Comparison of ENCODE assay signal across 1 cellular context in the genomic region with DNA sequence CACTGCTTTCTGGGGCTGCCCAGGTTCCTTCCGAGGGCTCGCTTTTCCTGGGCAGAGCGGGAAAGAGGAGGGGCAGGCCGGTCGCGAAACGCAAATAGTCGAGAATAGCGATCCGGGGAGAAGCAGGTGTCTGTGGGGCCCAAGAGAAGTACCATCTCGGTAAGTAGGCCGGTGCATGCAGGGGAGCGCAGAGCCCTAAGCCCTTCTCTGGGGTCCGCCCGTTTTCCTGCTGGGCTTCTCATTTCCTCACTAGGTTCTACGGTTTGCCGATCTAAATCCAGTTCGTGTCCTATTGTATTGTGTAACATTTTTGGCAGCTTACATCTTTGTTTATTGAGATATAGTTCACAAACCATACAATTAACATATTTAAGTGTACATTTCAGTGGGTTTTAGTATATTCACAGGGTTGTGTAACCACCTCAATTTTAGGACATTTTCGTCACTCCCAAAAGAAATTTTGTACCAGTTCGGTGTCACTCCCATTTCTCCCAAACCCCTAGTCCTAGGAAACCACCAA.
TF ChIP-seq lines count a peak whose summit lies in the region.

No MANE protein-coding gene starts in this region.

TF ChIP-seq in K562, 482 proteins besides CTCF, POLR2A, EP300 and RAD21:
- TF ChIP-seq, protein P1, sequence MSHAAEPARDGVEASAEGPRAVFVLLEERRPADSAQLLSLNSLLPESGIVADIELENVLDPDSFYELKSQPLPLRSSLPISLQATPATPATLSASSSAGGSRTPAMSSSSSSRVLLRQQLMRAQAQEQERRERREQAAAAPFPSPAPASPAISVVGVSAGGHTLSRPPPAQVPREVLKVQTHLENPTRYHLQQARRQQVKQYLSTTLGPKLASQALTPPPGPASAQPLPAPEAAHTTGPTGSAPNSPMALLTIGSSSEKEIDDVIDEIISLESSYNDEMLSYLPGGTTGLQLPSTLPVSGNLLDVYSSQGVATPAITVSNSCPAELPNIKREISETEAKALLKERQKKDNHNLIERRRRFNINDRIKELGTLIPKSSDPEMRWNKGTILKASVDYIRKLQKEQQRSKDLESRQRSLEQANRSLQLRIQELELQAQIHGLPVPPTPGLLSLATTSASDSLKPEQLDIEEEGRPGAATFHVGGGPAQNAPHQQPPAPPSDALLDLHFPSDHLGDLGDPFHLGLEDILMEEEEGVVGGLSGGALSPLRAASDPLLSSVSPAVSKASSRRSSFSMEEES (CRISPR knock-in tag; IDR thresholded peaks at IDR 0.05) = no peak
- TF ChIP-seq, protein P2, sequence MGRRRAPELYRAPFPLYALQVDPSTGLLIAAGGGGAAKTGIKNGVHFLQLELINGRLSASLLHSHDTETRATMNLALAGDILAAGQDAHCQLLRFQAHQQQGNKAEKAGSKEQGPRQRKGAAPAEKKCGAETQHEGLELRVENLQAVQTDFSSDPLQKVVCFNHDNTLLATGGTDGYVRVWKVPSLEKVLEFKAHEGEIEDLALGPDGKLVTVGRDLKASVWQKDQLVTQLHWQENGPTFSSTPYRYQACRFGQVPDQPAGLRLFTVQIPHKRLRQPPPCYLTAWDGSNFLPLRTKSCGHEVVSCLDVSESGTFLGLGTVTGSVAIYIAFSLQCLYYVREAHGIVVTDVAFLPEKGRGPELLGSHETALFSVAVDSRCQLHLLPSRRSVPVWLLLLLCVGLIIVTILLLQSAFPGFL (CRISPR knock-in tag; IDR thresholded peaks at IDR 0.05) = 0 out of 2 replicates have a peak, but pooled peaks have one; percentile 9
- no peak for TF ChIP-seq CEBPG (CRISPR knock-in tag; IDR thresholded peaks at IDR 0.05)
- TF ChIP-seq CEBPG (tag; conservative IDR thresholded peaks at IDR 0.05 in 1 of 2, IDR thresholded peaks at IDR 0.05 in 1 of 2) = peak; percentile 71 to 85
- no peak for TF ChIP-seq SNRNP70 (optimal IDR thresholded peaks at IDR 0.05; ENCODE audit: low read depth, low read length)
- peak; percentile 4 for TF ChIP-seq TBP (optimal IDR thresholded peaks at IDR 0.05; ENCODE audit: low read depth, low read length)
- TF ChIP-seq KHSRP (IDR thresholded peaks at IDR 0.05) = no peak
- TF ChIP-seq NFRKB (IDR thresholded peaks at IDR 0.05; ENCODE audit: low read depth) = 0 out of 2 replicates have a peak, but pooled peaks have one; percentile 7
- peak; percentile 10; the same call in 1 of the 2 replicates for TF ChIP-seq SMARCE1 (IDR thresholded peaks at IDR 0.05)
- peak; percentile 88 for TF ChIP-seq CEBPB (tag; IDR thresholded peaks at IDR 0.05)
- TF ChIP-seq, protein P3, sequence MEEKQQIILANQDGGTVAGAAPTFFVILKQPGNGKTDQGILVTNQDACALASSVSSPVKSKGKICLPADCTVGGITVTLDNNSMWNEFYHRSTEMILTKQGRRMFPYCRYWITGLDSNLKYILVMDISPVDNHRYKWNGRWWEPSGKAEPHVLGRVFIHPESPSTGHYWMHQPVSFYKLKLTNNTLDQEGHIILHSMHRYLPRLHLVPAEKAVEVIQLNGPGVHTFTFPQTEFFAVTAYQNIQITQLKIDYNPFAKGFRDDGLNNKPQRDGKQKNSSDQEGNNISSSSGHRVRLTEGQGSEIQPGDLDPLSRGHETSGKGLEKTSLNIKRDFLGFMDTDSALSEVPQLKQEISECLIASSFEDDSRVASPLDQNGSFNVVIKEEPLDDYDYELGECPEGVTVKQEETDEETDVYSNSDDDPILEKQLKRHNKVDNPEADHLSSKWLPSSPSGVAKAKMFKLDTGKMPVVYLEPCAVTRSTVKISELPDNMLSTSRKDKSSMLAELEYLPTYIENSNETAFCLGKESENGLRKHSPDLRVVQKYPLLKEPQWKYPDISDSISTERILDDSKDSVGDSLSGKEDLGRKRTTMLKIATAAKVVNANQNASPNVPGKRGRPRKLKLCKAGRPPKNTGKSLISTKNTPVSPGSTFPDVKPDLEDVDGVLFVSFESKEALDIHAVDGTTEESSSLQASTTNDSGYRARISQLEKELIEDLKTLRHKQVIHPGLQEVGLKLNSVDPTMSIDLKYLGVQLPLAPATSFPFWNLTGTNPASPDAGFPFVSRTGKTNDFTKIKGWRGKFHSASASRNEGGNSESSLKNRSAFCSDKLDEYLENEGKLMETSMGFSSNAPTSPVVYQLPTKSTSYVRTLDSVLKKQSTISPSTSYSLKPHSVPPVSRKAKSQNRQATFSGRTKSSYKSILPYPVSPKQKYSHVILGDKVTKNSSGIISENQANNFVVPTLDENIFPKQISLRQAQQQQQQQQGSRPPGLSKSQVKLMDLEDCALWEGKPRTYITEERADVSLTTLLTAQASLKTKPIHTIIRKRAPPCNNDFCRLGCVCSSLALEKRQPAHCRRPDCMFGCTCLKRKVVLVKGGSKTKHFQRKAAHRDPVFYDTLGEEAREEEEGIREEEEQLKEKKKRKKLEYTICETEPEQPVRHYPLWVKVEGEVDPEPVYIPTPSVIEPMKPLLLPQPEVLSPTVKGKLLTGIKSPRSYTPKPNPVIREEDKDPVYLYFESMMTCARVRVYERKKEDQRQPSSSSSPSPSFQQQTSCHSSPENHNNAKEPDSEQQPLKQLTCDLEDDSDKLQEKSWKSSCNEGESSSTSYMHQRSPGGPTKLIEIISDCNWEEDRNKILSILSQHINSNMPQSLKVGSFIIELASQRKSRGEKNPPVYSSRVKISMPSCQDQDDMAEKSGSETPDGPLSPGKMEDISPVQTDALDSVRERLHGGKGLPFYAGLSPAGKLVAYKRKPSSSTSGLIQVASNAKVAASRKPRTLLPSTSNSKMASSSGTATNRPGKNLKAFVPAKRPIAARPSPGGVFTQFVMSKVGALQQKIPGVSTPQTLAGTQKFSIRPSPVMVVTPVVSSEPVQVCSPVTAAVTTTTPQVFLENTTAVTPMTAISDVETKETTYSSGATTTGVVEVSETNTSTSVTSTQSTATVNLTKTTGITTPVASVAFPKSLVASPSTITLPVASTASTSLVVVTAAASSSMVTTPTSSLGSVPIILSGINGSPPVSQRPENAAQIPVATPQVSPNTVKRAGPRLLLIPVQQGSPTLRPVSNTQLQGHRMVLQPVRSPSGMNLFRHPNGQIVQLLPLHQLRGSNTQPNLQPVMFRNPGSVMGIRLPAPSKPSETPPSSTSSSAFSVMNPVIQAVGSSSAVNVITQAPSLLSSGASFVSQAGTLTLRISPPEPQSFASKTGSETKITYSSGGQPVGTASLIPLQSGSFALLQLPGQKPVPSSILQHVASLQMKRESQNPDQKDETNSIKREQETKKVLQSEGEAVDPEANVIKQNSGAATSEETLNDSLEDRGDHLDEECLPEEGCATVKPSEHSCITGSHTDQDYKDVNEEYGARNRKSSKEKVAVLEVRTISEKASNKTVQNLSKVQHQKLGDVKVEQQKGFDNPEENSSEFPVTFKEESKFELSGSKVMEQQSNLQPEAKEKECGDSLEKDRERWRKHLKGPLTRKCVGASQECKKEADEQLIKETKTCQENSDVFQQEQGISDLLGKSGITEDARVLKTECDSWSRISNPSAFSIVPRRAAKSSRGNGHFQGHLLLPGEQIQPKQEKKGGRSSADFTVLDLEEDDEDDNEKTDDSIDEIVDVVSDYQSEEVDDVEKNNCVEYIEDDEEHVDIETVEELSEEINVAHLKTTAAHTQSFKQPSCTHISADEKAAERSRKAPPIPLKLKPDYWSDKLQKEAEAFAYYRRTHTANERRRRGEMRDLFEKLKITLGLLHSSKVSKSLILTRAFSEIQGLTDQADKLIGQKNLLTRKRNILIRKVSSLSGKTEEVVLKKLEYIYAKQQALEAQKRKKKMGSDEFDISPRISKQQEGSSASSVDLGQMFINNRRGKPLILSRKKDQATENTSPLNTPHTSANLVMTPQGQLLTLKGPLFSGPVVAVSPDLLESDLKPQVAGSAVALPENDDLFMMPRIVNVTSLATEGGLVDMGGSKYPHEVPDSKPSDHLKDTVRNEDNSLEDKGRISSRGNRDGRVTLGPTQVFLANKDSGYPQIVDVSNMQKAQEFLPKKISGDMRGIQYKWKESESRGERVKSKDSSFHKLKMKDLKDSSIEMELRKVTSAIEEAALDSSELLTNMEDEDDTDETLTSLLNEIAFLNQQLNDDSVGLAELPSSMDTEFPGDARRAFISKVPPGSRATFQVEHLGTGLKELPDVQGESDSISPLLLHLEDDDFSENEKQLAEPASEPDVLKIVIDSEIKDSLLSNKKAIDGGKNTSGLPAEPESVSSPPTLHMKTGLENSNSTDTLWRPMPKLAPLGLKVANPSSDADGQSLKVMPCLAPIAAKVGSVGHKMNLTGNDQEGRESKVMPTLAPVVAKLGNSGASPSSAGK (IDR thresholded peaks at IDR 0.05) = peak; percentile 10; the same call in 1 of the 2 replicates
- peak; percentile 28 for TF ChIP-seq KDM5B (IDR thresholded peaks at IDR 0.05; ENCODE audit: insufficient replicate concordance, low read depth, low read length)
- TF ChIP-seq, protein P4, sequence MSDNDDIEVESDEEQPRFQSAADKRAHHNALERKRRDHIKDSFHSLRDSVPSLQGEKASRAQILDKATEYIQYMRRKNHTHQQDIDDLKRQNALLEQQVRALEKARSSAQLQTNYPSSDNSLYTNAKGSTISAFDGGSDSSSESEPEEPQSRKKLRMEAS (CRISPR knock-in tag; IDR thresholded peaks at IDR 0.05) = peak; percentile 64
- TF ChIP-seq FOXA3 (CRISPR knock-in tag; conservative IDR thresholded peaks at IDR 0.05 in 1 of 2, IDR thresholded peaks at IDR 0.05 in 1 of 2) = 0 out of 4 replicates have a peak, but pooled peaks of 1 of the 2 experiments have one; percentile 1
- TF ChIP-seq, protein P5, sequence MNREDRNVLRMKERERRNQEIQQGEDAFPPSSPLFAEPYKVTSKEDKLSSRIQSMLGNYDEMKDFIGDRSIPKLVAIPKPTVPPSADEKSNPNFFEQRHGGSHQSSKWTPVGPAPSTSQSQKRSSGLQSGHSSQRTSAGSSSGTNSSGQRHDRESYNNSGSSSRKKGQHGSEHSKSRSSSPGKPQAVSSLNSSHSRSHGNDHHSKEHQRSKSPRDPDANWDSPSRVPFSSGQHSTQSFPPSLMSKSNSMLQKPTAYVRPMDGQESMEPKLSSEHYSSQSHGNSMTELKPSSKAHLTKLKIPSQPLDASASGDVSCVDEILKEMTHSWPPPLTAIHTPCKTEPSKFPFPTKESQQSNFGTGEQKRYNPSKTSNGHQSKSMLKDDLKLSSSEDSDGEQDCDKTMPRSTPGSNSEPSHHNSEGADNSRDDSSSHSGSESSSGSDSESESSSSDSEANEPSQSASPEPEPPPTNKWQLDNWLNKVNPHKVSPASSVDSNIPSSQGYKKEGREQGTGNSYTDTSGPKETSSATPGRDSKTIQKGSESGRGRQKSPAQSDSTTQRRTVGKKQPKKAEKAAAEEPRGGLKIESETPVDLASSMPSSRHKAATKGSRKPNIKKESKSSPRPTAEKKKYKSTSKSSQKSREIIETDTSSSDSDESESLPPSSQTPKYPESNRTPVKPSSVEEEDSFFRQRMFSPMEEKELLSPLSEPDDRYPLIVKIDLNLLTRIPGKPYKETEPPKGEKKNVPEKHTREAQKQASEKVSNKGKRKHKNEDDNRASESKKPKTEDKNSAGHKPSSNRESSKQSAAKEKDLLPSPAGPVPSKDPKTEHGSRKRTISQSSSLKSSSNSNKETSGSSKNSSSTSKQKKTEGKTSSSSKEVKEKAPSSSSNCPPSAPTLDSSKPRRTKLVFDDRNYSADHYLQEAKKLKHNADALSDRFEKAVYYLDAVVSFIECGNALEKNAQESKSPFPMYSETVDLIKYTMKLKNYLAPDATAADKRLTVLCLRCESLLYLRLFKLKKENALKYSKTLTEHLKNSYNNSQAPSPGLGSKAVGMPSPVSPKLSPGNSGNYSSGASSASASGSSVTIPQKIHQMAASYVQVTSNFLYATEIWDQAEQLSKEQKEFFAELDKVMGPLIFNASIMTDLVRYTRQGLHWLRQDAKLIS (CRISPR knock-in tag; IDR thresholded peaks at IDR 0.05) = no peak
- no peak for TF ChIP-seq PHTF2 (CRISPR knock-in tag; IDR thresholded peaks at IDR 0.05)
- TF ChIP-seq, protein P6, sequence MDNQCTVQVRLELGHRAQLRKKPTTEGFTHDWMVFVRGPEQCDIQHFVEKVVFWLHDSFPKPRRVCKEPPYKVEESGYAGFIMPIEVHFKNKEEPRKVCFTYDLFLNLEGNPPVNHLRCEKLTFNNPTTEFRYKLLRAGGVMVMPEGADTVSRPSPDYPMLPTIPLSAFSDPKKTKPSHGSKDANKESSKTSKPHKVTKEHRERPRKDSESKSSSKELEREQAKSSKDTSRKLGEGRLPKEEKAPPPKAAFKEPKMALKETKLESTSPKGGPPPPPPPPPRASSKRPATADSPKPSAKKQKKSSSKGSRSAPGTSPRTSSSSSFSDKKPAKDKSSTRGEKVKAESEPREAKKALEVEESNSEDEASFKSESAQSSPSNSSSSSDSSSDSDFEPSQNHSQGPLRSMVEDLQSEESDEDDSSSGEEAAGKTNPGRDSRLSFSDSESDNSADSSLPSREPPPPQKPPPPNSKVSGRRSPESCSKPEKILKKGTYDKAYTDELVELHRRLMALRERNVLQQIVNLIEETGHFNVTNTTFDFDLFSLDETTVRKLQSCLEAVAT (IDR thresholded peaks at IDR 0.05) = no peak
- TF ChIP-seq, protein P7, sequence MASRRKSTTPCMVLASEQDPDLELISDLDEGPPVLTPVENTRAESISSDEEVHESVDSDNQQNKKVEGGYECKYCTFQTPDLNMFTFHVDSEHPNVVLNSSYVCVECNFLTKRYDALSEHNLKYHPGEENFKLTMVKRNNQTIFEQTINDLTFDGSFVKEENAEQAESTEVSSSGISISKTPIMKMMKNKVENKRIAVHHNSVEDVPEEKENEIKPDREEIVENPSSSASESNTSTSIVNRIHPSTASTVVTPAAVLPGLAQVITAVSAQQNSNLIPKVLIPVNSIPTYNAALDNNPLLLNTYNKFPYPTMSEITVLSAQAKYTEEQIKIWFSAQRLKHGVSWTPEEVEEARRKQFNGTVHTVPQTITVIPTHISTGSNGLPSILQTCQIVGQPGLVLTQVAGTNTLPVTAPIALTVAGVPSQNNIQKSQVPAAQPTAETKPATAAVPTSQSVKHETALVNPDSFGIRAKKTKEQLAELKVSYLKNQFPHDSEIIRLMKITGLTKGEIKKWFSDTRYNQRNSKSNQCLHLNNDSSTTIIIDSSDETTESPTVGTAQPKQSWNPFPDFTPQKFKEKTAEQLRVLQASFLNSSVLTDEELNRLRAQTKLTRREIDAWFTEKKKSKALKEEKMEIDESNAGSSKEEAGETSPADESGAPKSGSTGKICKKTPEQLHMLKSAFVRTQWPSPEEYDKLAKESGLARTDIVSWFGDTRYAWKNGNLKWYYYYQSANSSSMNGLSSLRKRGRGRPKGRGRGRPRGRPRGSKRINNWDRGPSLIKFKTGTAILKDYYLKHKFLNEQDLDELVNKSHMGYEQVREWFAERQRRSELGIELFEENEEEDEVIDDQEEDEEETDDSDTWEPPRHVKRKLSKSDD (conservative IDR thresholded peaks at IDR 0.05; ENCODE audit: low read length) = no peak
- no peak for TF ChIP-seq NFYB (IDR thresholded peaks at IDR 0.05; ENCODE audit: extremely low read depth, insufficient read length)
- peak; percentile 21; the same call in 1 of the 2 replicates for TF ChIP-seq PHF8 (IDR thresholded peaks at IDR 0.05; ENCODE audit: borderline replicate concordance, low read length)
